1 cellular context compared by ENCODE assay signal in the genomic region with DNA sequence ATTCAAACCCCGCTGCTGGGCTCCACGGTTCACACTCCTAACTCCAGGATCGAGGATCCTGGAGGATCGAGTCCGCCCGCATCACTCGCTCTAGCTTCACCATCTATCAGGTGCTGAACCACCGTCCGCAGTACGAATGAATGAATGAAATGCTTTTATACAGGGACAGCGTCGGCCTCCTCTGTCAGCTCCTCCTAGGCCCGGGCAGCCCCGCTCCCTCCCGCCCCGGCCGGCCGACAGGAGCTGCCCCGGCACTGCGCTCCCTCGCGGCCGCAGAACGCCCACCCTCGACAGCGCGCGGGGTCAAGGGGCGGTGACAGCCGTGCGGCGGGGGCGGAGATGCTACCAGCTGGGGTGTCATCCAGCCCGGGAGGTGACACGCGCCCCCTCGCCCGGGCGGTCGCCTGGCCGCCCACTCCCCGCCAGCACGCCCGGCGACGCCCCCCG.
TF ChIP-seq lines count a peak whose summit lies in the region.

No MANE protein-coding gene starts in this region.

TF ChIP-seq in HepG2, 621 proteins besides CTCF, POLR2A, EP300 and RAD21 (continued from another document and continues in another):
- no peak for TF ChIP-seq BCL3 (CRISPR knock-in tag; IDR thresholded peaks at IDR 0.05)
- no peak for TF ChIP-seq MTF1 (CRISPR knock-in tag; IDR thresholded peaks at IDR 0.05)
- TF ChIP-seq ZMYM3 (CRISPR knock-in tag; IDR thresholded peaks at IDR 0.05) = no peak
- no peak for TF ChIP-seq ZNF570 (CRISPR knock-in tag; IDR thresholded peaks at IDR 0.05; ENCODE audit: borderline replicate concordance)
- no peak for TF ChIP-seq MAFG (CRISPR knock-in tag; IDR thresholded peaks at IDR 0.05)
- TF ChIP-seq HDAC1 (CRISPR knock-in tag; IDR thresholded peaks at IDR 0.05) = no peak; the same call in 1 of the 2 replicates
- TF ChIP-seq XBP1 (CRISPR knock-in tag; IDR thresholded peaks at IDR 0.05) = no peak
- no peak for TF ChIP-seq BORCS8-MEF2B (CRISPR knock-in tag; IDR thresholded peaks at IDR 0.05)
- TF ChIP-seq SRF (IDR thresholded peaks at IDR 0.05; ENCODE audit: low read depth, low read length) = no peak
- no peak for TF ChIP-seq ISX (CRISPR knock-in tag; conservative IDR thresholded peaks at IDR 0.05)
- TF ChIP-seq ZBTB14 (CRISPR knock-in tag; IDR thresholded peaks at IDR 0.05) = no peak
- no peak for TF ChIP-seq HNRNPH1 (optimal IDR thresholded peaks at IDR 0.05; ENCODE audit: low read depth, low read length)
- TF ChIP-seq SMAD3 (CRISPR knock-in tag; IDR thresholded peaks at IDR 0.05) = no peak
- TF ChIP-seq ZNF432 (CRISPR knock-in tag; IDR thresholded peaks at IDR 0.05; ENCODE audit: borderline replicate concordance) = no peak
- no peak for TF ChIP-seq TCF7 (IDR thresholded peaks at IDR 0.05; ENCODE audit: low read depth)
- TF ChIP-seq ZNF232 (CRISPR knock-in tag; IDR thresholded peaks at IDR 0.05; ENCODE audit: borderline replicate concordance) = no peak
- TF ChIP-seq RNF2 (conservative IDR thresholded peaks at IDR 0.05; ENCODE audit: low read depth) = no peak
- TF ChIP-seq, protein P1, sequence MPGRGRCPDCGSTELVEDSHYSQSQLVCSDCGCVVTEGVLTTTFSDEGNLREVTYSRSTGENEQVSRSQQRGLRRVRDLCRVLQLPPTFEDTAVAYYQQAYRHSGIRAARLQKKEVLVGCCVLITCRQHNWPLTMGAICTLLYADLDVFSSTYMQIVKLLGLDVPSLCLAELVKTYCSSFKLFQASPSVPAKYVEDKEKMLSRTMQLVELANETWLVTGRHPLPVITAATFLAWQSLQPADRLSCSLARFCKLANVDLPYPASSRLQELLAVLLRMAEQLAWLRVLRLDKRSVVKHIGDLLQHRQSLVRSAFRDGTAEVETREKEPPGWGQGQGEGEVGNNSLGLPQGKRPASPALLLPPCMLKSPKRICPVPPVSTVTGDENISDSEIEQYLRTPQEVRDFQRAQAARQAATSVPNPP (CRISPR knock-in tag; IDR thresholded peaks at IDR 0.05) = no peak
- TF ChIP-seq ZNF605 (CRISPR knock-in tag; IDR thresholded peaks at IDR 0.05) = no peak
- no peak for TF ChIP-seq SNAPC5 (CRISPR knock-in tag; IDR thresholded peaks at IDR 0.05; ENCODE audit: borderline replicate concordance)
- no peak for TF ChIP-seq ZNF496 (CRISPR knock-in tag; IDR thresholded peaks at IDR 0.05; ENCODE audit: insufficient replicate concordance)
- TF ChIP-seq, protein P2, sequence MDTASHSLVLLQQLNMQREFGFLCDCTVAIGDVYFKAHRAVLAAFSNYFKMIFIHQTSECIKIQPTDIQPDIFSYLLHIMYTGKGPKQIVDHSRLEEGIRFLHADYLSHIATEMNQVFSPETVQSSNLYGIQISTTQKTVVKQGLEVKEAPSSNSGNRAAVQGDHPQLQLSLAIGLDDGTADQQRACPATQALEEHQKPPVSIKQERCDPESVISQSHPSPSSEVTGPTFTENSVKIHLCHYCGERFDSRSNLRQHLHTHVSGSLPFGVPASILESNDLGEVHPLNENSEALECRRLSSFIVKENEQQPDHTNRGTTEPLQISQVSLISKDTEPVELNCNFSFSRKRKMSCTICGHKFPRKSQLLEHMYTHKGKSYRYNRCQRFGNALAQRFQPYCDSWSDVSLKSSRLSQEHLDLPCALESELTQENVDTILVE (CRISPR knock-in tag; IDR thresholded peaks at IDR 0.05) = no peak
- no peak for TF ChIP-seq FIP1L1 (IDR thresholded peaks at IDR 0.05; ENCODE audit: borderline replicate concordance, insufficient read depth, low read depth, low read length)
- TF ChIP-seq JARID2 (CRISPR knock-in tag; IDR thresholded peaks at IDR 0.05; ENCODE audit: insufficient replicate concordance) = no peak
- peak; percentile 92 for TF ChIP-seq ARID4A (CRISPR knock-in tag; IDR thresholded peaks at IDR 0.05; ENCODE audit: borderline replicate concordance)
- TF ChIP-seq HOXA9 (CRISPR knock-in tag; IDR thresholded peaks at IDR 0.05; ENCODE audit: borderline replicate concordance) = no peak
- peak; percentile 22; the same call in 1 of the 2 replicates for TF ChIP-seq IRX3 (CRISPR knock-in tag; IDR thresholded peaks at IDR 0.05; ENCODE audit: borderline replicate concordance, low read depth)
- TF ChIP-seq ZNF614 (CRISPR knock-in tag; IDR thresholded peaks at IDR 0.05; ENCODE audit: borderline replicate concordance) = no peak
- TF ChIP-seq ZBTB3 (CRISPR knock-in tag; IDR thresholded peaks at IDR 0.05; ENCODE audit: borderline replicate concordance, low read depth) = no peak
- no peak; the same call in 1 of the 2 replicates for TF ChIP-seq RBFOX2 (IDR thresholded peaks at IDR 0.05; ENCODE audit: low read depth, low read length)
- TF ChIP-seq SRSF9 (IDR thresholded peaks at IDR 0.05; ENCODE audit: borderline replicate concordance, insufficient read depth, low read depth, low read length, poor library complexity, severe bottlenecking) = no peak
- TF ChIP-seq, protein P3, sequence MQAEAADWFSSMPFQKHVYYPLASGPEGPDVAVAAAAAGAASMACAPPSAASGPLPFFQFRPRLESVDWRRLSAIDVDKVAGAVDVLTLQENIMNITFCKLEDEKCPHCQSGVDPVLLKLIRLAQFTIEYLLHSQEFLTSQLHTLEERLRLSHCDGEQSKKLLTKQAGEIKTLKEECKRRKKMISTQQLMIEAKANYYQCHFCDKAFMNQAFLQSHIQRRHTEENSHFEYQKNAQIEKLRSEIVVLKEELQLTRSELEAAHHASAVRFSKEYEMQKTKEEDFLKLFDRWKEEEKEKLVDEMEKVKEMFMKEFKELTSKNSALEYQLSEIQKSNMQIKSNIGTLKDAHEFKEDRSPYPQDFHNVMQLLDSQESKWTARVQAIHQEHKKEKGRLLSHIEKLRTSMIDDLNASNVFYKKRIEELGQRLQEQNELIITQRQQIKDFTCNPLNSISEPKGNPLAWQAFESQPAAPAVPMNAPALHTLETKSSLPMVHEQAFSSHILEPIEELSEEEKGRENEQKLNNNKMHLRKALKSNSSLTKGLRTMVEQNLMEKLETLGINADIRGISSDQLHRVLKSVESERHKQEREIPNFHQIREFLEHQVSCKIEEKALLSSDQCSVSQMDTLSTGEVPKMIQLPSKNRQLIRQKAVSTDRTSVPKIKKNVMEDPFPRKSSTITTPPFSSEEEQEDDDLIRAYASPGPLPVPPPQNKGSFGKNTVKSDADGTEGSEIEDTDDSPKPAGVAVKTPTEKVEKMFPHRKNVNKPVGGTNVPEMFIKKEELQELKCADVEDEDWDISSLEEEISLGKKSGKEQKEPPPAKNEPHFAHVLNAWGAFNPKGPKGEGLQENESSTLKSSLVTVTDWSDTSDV (CRISPR knock-in tag; IDR thresholded peaks at IDR 0.05) = no peak
- no peak for TF ChIP-seq GATAD1 (CRISPR knock-in tag; IDR thresholded peaks at IDR 0.05)
- TF ChIP-seq, protein P4, sequence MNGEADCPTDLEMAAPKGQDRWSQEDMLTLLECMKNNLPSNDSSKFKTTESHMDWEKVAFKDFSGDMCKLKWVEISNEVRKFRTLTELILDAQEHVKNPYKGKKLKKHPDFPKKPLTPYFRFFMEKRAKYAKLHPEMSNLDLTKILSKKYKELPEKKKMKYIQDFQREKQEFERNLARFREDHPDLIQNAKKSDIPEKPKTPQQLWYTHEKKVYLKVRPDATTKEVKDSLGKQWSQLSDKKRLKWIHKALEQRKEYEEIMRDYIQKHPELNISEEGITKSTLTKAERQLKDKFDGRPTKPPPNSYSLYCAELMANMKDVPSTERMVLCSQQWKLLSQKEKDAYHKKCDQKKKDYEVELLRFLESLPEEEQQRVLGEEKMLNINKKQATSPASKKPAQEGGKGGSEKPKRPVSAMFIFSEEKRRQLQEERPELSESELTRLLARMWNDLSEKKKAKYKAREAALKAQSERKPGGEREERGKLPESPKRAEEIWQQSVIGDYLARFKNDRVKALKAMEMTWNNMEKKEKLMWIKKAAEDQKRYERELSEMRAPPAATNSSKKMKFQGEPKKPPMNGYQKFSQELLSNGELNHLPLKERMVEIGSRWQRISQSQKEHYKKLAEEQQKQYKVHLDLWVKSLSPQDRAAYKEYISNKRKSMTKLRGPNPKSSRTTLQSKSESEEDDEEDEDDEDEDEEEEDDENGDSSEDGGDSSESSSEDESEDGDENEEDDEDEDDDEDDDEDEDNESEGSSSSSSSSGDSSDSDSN (CRISPR knock-in tag; IDR thresholded peaks at IDR 0.05) = peak; percentile 70
- TF ChIP-seq RFX5 (IDR thresholded peaks at IDR 0.05; ENCODE audit: low read depth, low read length) = no peak
- TF ChIP-seq, protein P5, sequence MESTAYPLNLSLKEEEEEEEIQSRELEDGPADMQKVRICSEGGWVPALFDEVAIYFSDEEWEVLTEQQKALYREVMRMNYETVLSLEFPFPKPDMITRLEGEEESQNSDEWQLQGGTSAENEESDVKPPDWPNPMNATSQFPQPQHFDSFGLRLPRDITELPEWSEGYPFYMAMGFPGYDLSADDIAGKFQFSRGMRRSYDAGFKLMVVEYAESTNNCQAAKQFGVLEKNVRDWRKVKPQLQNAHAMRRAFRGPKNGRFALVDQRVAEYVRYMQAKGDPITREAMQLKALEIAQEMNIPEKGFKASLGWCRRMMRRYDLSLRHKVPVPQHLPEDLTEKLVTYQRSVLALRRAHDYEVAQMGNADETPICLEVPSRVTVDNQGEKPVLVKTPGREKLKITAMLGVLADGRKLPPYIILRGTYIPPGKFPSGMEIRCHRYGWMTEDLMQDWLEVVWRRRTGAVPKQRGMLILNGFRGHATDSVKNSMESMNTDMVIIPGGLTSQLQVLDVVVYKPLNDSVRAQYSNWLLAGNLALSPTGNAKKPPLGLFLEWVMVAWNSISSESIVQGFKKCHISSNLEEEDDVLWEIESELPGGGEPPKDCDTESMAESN (CRISPR knock-in tag; conservative IDR thresholded peaks at IDR 0.05) = no peak
- TF ChIP-seq NFRKB (IDR thresholded peaks at IDR 0.05) = no peak
- no peak for TF ChIP-seq DDIT3 (CRISPR knock-in tag; IDR thresholded peaks at IDR 0.05)
- TF ChIP-seq BCLAF1 (IDR thresholded peaks at IDR 0.05) = no peak
- no peak for TF ChIP-seq ZNF446 (CRISPR knock-in tag; IDR thresholded peaks at IDR 0.05)
- TF ChIP-seq NONO (IDR thresholded peaks at IDR 0.05) = no peak
- peak; percentile 43 for TF ChIP-seq NONO (CRISPR knock-in tag; conservative IDR thresholded peaks at IDR 0.05)
